In genomic region chr7:149090397-149091195, GRCh38 we compare ENCODE assay signal across 1 cellular context.
A peak's percentile ranks its signal among the peaks of the same experiment; 100 is the strongest.
TF ChIP-seq lines count a peak whose summit lies in the region.

ZNF786 (minus strand) TSS chr7:149090718; CDS start chr7:149090640, 78 bp downstream.

TF ChIP-seq in Ishikawa, 13 proteins besides CTCF, POLR2A, EP300 and RAD21 (continued from another document):
- no peak; the same call in 1 of the 2 replicates for TF ChIP-seq MAX (IDR thresholded peaks at IDR 0.05)
- TF ChIP-seq ZBTB7A (IDR thresholded peaks at IDR 0.05; ENCODE audit: low read depth), result peak; percentile 39; the same call in 1 of the 2 replicates
- no peak for TF ChIP-seq CEBPB (IDR thresholded peaks at IDR 0.05)
- TF ChIP-seq FOXM1 (IDR thresholded peaks at IDR 0.05; ENCODE audit: borderline replicate concordance, low read depth), result no peak
